Comparison of ENCODE assay signal across 2 cellular contexts in genomic region chr1:63779872-63780271, GRCh38.
TF ChIP-seq lines count a peak whose summit lies in the region.

No MANE protein-coding gene starts in this region.

TF ChIP-seq in IMR-90, 13 proteins besides CTCF, POLR2A, EP300 and RAD21:
- TF ChIP-seq CEBPB (IDR thresholded peaks at IDR 0.05; ENCODE audit: low read depth, low read length) (no peak), USF2 (IDR thresholded peaks at IDR 0.05; ENCODE audit: low read depth, low read length) (no peak), FOS (IDR thresholded peaks at IDR 0.05; ENCODE audit: low read depth, low read length) (no peak), MXI1 (IDR thresholded peaks at IDR 0.05; ENCODE audit: borderline replicate concordance, low read depth, low read length) (no peak), CHD1 (IDR thresholded peaks at IDR 0.05; ENCODE audit: low read depth, low read length) (no peak), MAZ (IDR thresholded peaks at IDR 0.05; ENCODE audit: borderline replicate concordance, low read depth, low read length) (no peak), RFX5 (IDR thresholded peaks at IDR 0.05; ENCODE audit: low read depth, low read length) (no peak), NFE2L2 (IDR thresholded peaks at IDR 0.05; ENCODE audit: low read depth, low read length) (no peak), SMC3 (IDR thresholded peaks at IDR 0.05; ENCODE audit: low read depth, low read length) (no peak), MAFK (IDR thresholded peaks at IDR 0.05; ENCODE audit: low read depth, low read length) (no peak), BHLHE40 (IDR thresholded peaks at IDR 0.05; ENCODE audit: low read depth, low read length) (no peak), RCOR1 (IDR thresholded peaks at IDR 0.05; ENCODE audit: insufficient replicate concordance, low read length) (no peak)
- TF ChIP-seq, protein P1, sequence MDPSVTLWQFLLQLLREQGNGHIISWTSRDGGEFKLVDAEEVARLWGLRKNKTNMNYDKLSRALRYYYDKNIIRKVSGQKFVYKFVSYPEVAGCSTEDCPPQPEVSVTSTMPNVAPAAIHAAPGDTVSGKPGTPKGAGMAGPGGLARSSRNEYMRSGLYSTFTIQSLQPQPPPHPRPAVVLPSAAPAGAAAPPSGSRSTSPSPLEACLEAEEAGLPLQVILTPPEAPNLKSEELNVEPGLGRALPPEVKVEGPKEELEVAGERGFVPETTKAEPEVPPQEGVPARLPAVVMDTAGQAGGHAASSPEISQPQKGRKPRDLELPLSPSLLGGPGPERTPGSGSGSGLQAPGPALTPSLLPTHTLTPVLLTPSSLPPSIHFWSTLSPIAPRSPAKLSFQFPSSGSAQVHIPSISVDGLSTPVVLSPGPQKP (IDR thresholded peaks at IDR 0.05; ENCODE audit: borderline replicate concordance, low read depth, low read length): no peak
TF ChIP-seq in IMR-90: peak in this region for 0.

TF ChIP-seq in H1, 55 proteins besides CTCF, POLR2A, EP300 and RAD21:
- TF ChIP-seq POLR2AphosphoS5 (IDR thresholded peaks at IDR 0.05; ENCODE audit: low read depth, low read length) (no peak), YY1 (IDR thresholded peaks at IDR 0.05; ENCODE audit: low read depth, low read length) (no peak), RXRA (IDR thresholded peaks at IDR 0.05; ENCODE audit: insufficient read depth, low read depth, low read length) (no peak), TBP (IDR thresholded peaks at IDR 0.05; ENCODE audit: low read depth, low read length) (no peak), SAP30 (IDR thresholded peaks at IDR 0.05; ENCODE audit: insufficient read depth, insufficient replicate concordance, low read length) (no peak), SRF (IDR thresholded peaks at IDR 0.05; ENCODE audit: low read depth, low read length) (no peak), CHD2 (IDR thresholded peaks at IDR 0.05; ENCODE audit: low read length) (no peak), EGR1 (IDR thresholded peaks at IDR 0.05; ENCODE audit: borderline replicate concordance, low read depth, low read length) (no peak), HDAC2 (IDR thresholded peaks at IDR 0.05; ENCODE audit: borderline replicate concordance in 1 of 2, low read depth in 2 of 2, low read length in 2 of 2) (no peak), POU5F1 (IDR thresholded peaks at IDR 0.05; ENCODE audit: low read depth, low read length) (no peak), SIRT6 (IDR thresholded peaks at IDR 0.05; ENCODE audit: low read length) (no peak), TEAD4 (IDR thresholded peaks at IDR 0.05; ENCODE audit: low read depth, low read length) (no peak), JUN (IDR thresholded peaks at IDR 0.05; ENCODE audit: low read depth, low read length) (no peak), SIX5 (IDR thresholded peaks at IDR 0.05; ENCODE audit: low read depth, low read length) (no peak), TAF1 (IDR thresholded peaks at IDR 0.05; ENCODE audit: low read depth, low read length) (no peak), NRF1 (IDR thresholded peaks at IDR 0.05; ENCODE audit: low read depth, low read length) (no peak), CBX8 (IDR thresholded peaks at IDR 0.05; ENCODE audit: borderline replicate concordance, low read depth, low read length) (no peak)
- TF ChIP-seq, protein P2, sequence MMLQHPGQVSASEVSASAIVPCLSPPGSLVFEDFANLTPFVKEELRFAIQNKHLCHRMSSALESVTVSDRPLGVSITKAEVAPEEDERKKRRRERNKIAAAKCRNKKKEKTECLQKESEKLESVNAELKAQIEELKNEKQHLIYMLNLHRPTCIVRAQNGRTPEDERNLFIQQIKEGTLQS (IDR thresholded peaks at IDR 0.05; ENCODE audit: insufficient read depth, low read depth, low read length): no peak
